Comparison of ENCODE assay signal across 25 cellular contexts in genomic region chr12:86597431-86597830, GRCh38.
DNase-seq lines count a peak whose midpoint lies in the region; ATAC-seq, FAIRE-seq and TF ChIP-seq lines count a peak whose summit lies in the region.
"Had no signal": no experiment of that assay in that cellular context is flagged by ENCODE, and none has a peak within 500 bp of the region (broad histone marks: within the 10 kb centered on the region; RNA-seq: fewer than 3 reads in every experiment).

No MANE protein-coding gene starts in this region.

- intact Hi-C loops in HepG2 (cut with micrococcal nuclease; ENCODE audit: unreplicated experiment) (no loop called here), right lobe of liver (cut with DNase I) (no loop called here), IMR-90 (cut with micrococcal nuclease) (no loop called here)

- CTCF ChIA-PET in HepG2 (lab: Yijun Ruan, JAX; ENCODE audit: low intra/inter-chr PET ratio, low total read pairs) (no interaction called here), IMR-90 (lab: Yijun Ruan, JAX) (no interaction called here)

- H3K36me3 ChIP-seq in HepG2 (replicated peaks in 1 of 2; ENCODE audit: control insufficient read depth in 1 of 2, insufficient read depth in 2 of 2, low read length in 2 of 2) (no peaks in the 10 kb centered on the region), right lobe of liver (no peaks in the 10 kb centered on the region), IMR-90 (ENCODE audit: control insufficient read depth, insufficient read depth, low read length) (no peaks in the 10 kb centered on the region)
- H3K36me3 ChIP-seq: BE2C, BLaER1 had no signal

- no peak overlapping the region for H3K9ac ChIP-seq in HepG2 (ENCODE audit: insufficient read depth, low read depth, low read length)
- H3K9ac ChIP-seq in IMR-90 (ENCODE audit: low read depth, low read length) = no peak overlapping the region
- H3K9ac ChIP-seq: BLaER1 had no signal

- BruUV-seq in HepG2 (replicated peaks; lab: Mats Ljungman, UMichigan) (no TSS peak), IMR-90 (replicated peaks; lab: Mats Ljungman, UMichigan) (no TSS peak)

- H3K27ac ChIP-seq in HepG2 (ENCODE audit: extremely low read length, insufficient read depth, low read length) = no peak overlapping the region
- H3K27ac ChIP-seq in right lobe of liver = no peak overlapping the region
- no peak overlapping the region for H3K27ac ChIP-seq in IMR-90 (ENCODE audit: insufficient read depth, low read length)
- H3K27ac ChIP-seq: 22Rv1, BLaER1 had no signal

- H3K4me3 ChIP-seq in HepG2 (replicated peaks in 1 of 3; ENCODE audit: insufficient read depth in 1 of 3, low read depth in 2 of 3, low read length in 3 of 3) (no peak overlapping the region), right lobe of liver (no peak overlapping the region), IMR-90 (ENCODE audit: insufficient read depth, low read depth, low read length) (no peak overlapping the region), choroid plexus epithelial cell (ENCODE audit: low read depth, low read length) (no peak overlapping the region)
- H3K4me3 ChIP-seq: BLaER1, GM12878 had no signal

- H3K79me1 ChIP-seq in IMR-90 (ENCODE audit: low read depth in 1 of 2, low read length in 2 of 2) = no peaks in the 10 kb centered on the region

- no peaks in the 10 kb centered on the region for H3K9me1 ChIP-seq in IMR-90 (ENCODE audit: insufficient read depth, low read length)

- no peak overlapping the region for H3K4ac ChIP-seq in IMR-90 (ENCODE audit: low read depth, low read length)

- no peak for ATAC-seq in HepG2
- ATAC-seq in right lobe of liver = no peak
- no peak for ATAC-seq in IMR-90 (ENCODE audit: low read depth)
- no peak for ATAC-seq in HG03039 (IDR thresholded peaks at IDR 0.05; ENCODE audit: unreplicated experiment)
- ATAC-seq: GM12878 had no signal

- no peak overlapping the region for H2BK20ac ChIP-seq in IMR-90 (ENCODE audit: low read depth, low read length)

- POLR2A ChIA-PET in HepG2 (lab: Yijun Ruan, JAX) = no interaction called here
- POLR2A ChIA-PET in IMR-90 (lab: Charles Lee; ENCODE audit: unreplicated experiment) = interaction anchor here (0.6 kb wide), 1 partner anchor 15 kb away, joined by 4 read pairs; no protein-coding TSS in a partner anchor

- DNase-seq in HepG2 (ENCODE audit: low spot score) = no peak
- no peak for DNase-seq in right lobe of liver
- DNase-seq in IMR-90 = no peak
- DNase-seq in choroid plexus epithelial cell (ENCODE audit: low read depth) = peak; percentile 5
- DNase-seq in stimulated activated CD4-positive, alpha-beta T cell treated with anti-CD3 and anti-CD28 coated beads, Interleukin-1b, Interleukin-23, amount 100 ng/mL, for 48 hours = no peak
- no peak for DNase-seq in GM19240 (ENCODE audit: insufficient read length, low spot score)
- DNase-seq: ACHN; BE2C; C1 segment of cervical spinal cord; CD4-positive, CD25-positive, alpha-beta regulatory T cell; CD8-positive, alpha-beta memory T cell; COR-L47; DMS 273 treated with DMSO at 0.1 percent for 48 hours; DMS153; DMS53; DMS79; DND-41; EL; GDM1 had no signal

- dilution Hi-C loops in IMR-90 (cut with HindIII; ENCODE audit: low sequenced_read_pairs, unreplicated experiment) = no loop called here

- H3K14ac ChIP-seq in IMR-90 (replicated peaks; ENCODE audit: low read depth, low read length) = no peak overlapping the region

- no peaks in the 10 kb centered on the region for H3K79me2 ChIP-seq in HepG2 (ENCODE audit: insufficient read depth, low read length)

- no peaks in the 10 kb centered on the region for H3K4me1 ChIP-seq in HepG2 (ENCODE audit: insufficient read depth, low read length)
- H3K4me1 ChIP-seq in right lobe of liver = no peaks in the 10 kb centered on the region
- H3K4me1 ChIP-seq in IMR-90 (ENCODE audit: control insufficient read depth, insufficient read depth, low read length) = no peaks in the 10 kb centered on the region
- H3K4me1 ChIP-seq: BE2C, BLaER1 had no signal

- no peak for TF ChIP-seq EP300 in HepG2 (IDR thresholded peaks at IDR 0.05; ENCODE audit: low read depth in 2 of 2, low read length in 2 of 2)
- no peak for TF ChIP-seq EP300 in HepG2 (CRISPR knock-in tag; IDR thresholded peaks at IDR 0.05; ENCODE audit: borderline replicate concordance)

- TF ChIP-seq POLR2A in HepG2 (IDR thresholded peaks at IDR 0.05; ENCODE audit: insufficient read depth in 1 of 2, low read depth in 2 of 2, low read length in 2 of 2) (no peak), right lobe of liver (IDR thresholded peaks at IDR 0.05) (no peak), IMR-90 (IDR thresholded peaks at IDR 0.05; ENCODE audit: low read depth, low read length) (no peak)

- H4K20me1 ChIP-seq in HepG2 (ENCODE audit: insufficient read depth, low read length) (no peaks in the 10 kb centered on the region), IMR-90 (ENCODE audit: insufficient read depth, low read length) (no peaks in the 10 kb centered on the region)
- H4K20me1 ChIP-seq: BLaER1 had no signal

- H3K9me3 ChIP-seq in HepG2 (ENCODE audit: low read length) (no peaks in the 10 kb centered on the region), right lobe of liver (no peaks in the 10 kb centered on the region), IMR-90 (ENCODE audit: control insufficient read depth, insufficient read depth, low read length) (no peaks in the 10 kb centered on the region)
- H3K9me3 ChIP-seq: BE2C had no signal

- no peak overlapping the region for H3K23ac ChIP-seq in IMR-90 (ENCODE audit: low read depth, low read length)

- H2BK120ac ChIP-seq in IMR-90 (ENCODE audit: low read depth, low read length) = no peak overlapping the region

- no peak for TF ChIP-seq CTCF in HepG2 (CRISPR knock-in tag; IDR thresholded peaks at IDR 0.05)
- no peak for TF ChIP-seq CTCF in right lobe of liver (IDR thresholded peaks at IDR 0.05)
- no peak for TF ChIP-seq CTCF in IMR-90 (conservative IDR thresholded peaks at IDR 0.05; ENCODE audit: low read depth, low read length)
- no peak for TF ChIP-seq CTCF in choroid plexus epithelial cell (conservative IDR thresholded peaks at IDR 0.05; ENCODE audit: low read depth, low read length)

- FAIRE-seq in HepG2 (lab: Jason Lieb, UNC) = no peak
- FAIRE-seq: GM12878, GM12892, GM18507 had no signal

- no peak overlapping the region for H2BK15ac ChIP-seq in IMR-90 (ENCODE audit: low read depth, low read length)

- no peak overlapping the region for H3K56ac ChIP-seq in IMR-90 (ENCODE audit: extremely low read depth, insufficient read depth, low read length)

- no peak overlapping the region for H2AK9ac ChIP-seq in IMR-90 (replicated peaks; ENCODE audit: low read depth, low read length, poor library complexity)

- no peak overlapping the region for H2BK5ac ChIP-seq in IMR-90 (ENCODE audit: low read depth, low read length, poor library complexity, severe bottlenecking)

- H4K8ac ChIP-seq in IMR-90 (ENCODE audit: low read depth in 2 of 2, low read length in 2 of 2) = no peak overlapping the region

- no peak for TF ChIP-seq RAD21 in HepG2 (CRISPR knock-in tag; IDR thresholded peaks at IDR 0.05)
- no peak for TF ChIP-seq RAD21 in IMR-90 (IDR thresholded peaks at IDR 0.05; ENCODE audit: low read length)

- no peak overlapping the region for H4K5ac ChIP-seq in IMR-90 (ENCODE audit: low read depth, low read length)

- H4K91ac ChIP-seq in IMR-90 (ENCODE audit: insufficient read depth, low read depth, low read length) = no peak overlapping the region

- in situ Hi-C loops in HepG2 (cut with HindIII; ENCODE audit: extremely low pct_ligation_motif_present, low pct_unique_long_range_greater_than_20kb) = no loop called here
- in situ Hi-C loops in IMR-90 (cut with MboI; ENCODE audit: low sequenced_read_pairs) = no loop called here

- H2AFZ ChIP-seq in HepG2 (ENCODE audit: low read length) (no peak overlapping the region), IMR-90 (replicated peaks; ENCODE audit: low read length, poor library complexity) (no peak overlapping the region)

- H3K18ac ChIP-seq in IMR-90 (ENCODE audit: low read depth, low read length) = no peak overlapping the region

- H3K4me2 ChIP-seq in HepG2 (ENCODE audit: low read depth, low read length) (no peak overlapping the region), IMR-90 (ENCODE audit: low read depth, low read length) (no peak overlapping the region)
- H3K4me2 ChIP-seq: BLaER1 had no signal

- H3K27me3 ChIP-seq in HepG2 (ENCODE audit: control insufficient read depth in 1 of 2, insufficient read depth in 2 of 2, low read length in 2 of 2) (no peaks in the 10 kb centered on the region), right lobe of liver (no peaks in the 10 kb centered on the region), IMR-90 (ENCODE audit: control insufficient read depth, insufficient read depth, low read length) (no peaks in the 10 kb centered on the region)
- H3K27me3 ChIP-seq: BE2C, BLaER1 had no signal

- H2AK5ac ChIP-seq in IMR-90 (ENCODE audit: low read depth, low read length) = no peak overlapping the region

TF ChIP-seq in HepG2, 621 proteins besides CTCF, POLR2A, EP300 and RAD21 (continues in another document):
- TF ChIP-seq MAFF (IDR thresholded peaks at IDR 0.05; ENCODE audit: low read depth, low read length) (0 out of 2 replicates have a peak, but pooled peaks have one; percentile 23), MAFK (conservative IDR thresholded peaks at IDR 0.05 in 1 of 2, IDR thresholded peaks at IDR 0.05 in 1 of 2; ENCODE audit: low read length in 2 of 2) (peak; percentile 14 to 70; a peak in 2 of 4 replicates), ZNF572 (CRISPR knock-in tag; IDR thresholded peaks at IDR 0.05) (no peak)

TF ChIP-seq in IMR-90, 13 proteins besides CTCF, POLR2A, EP300 and RAD21:
- TF ChIP-seq MXI1 (IDR thresholded peaks at IDR 0.05; ENCODE audit: borderline replicate concordance, low read depth, low read length) (no peak), MAFK (IDR thresholded peaks at IDR 0.05; ENCODE audit: low read depth, low read length) (peak; percentile 58)
